Comparison of ENCODE assay signal across 1 cellular context in the genomic region with DNA sequence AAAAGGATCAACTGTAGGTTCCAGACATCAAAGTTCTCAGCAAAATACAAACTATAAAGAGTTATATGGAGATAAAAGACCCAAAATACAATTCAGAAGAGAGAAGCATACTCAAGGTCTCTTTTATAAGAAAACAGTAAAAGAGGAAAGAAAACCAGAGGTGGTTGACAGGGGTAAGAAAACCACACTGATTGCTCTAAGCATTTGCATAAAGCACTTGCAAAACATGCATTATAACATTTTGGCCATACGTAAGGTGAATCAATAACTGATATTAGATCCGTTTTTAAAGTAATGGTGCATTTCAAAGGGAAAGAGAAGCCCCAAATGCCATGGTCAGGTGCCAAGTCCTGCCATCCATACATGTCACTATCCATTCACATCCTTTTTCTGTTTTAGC.
TF ChIP-seq lines count a peak whose summit lies in the region.

No MANE protein-coding gene starts in this region.

TF ChIP-seq in HepG2, 621 proteins besides CTCF, POLR2A, EP300 and RAD21 (continued from another document):
- TF ChIP-seq, protein P1, sequence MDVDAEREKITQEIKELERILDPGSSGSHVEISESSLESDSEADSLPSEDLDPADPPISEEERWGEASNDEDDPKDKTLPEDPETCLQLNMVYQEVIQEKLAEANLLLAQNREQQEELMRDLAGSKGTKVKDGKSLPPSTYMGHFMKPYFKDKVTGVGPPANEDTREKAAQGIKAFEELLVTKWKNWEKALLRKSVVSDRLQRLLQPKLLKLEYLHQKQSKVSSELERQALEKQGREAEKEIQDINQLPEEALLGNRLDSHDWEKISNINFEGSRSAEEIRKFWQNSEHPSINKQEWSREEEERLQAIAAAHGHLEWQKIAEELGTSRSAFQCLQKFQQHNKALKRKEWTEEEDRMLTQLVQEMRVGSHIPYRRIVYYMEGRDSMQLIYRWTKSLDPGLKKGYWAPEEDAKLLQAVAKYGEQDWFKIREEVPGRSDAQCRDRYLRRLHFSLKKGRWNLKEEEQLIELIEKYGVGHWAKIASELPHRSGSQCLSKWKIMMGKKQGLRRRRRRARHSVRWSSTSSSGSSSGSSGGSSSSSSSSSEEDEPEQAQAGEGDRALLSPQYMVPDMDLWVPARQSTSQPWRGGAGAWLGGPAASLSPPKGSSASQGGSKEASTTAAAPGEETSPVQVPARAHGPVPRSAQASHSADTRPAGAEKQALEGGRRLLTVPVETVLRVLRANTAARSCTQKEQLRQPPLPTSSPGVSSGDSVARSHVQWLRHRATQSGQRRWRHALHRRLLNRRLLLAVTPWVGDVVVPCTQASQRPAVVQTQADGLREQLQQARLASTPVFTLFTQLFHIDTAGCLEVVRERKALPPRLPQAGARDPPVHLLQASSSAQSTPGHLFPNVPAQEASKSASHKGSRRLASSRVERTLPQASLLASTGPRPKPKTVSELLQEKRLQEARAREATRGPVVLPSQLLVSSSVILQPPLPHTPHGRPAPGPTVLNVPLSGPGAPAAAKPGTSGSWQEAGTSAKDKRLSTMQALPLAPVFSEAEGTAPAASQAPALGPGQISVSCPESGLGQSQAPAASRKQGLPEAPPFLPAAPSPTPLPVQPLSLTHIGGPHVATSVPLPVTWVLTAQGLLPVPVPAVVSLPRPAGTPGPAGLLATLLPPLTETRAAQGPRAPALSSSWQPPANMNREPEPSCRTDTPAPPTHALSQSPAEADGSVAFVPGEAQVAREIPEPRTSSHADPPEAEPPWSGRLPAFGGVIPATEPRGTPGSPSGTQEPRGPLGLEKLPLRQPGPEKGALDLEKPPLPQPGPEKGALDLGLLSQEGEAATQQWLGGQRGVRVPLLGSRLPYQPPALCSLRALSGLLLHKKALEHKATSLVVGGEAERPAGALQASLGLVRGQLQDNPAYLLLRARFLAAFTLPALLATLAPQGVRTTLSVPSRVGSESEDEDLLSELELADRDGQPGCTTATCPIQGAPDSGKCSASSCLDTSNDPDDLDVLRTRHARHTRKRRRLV (CRISPR knock-in tag; IDR thresholded peaks at IDR 0.05), result no peak
- no peak for TF ChIP-seq ZNF496 (CRISPR knock-in tag; IDR thresholded peaks at IDR 0.05; ENCODE audit: insufficient replicate concordance)
- no peak for TF ChIP-seq GLI4 (CRISPR knock-in tag; IDR thresholded peaks at IDR 0.05; ENCODE audit: borderline replicate concordance)
- TF ChIP-seq ZNF761 (CRISPR knock-in tag; conservative IDR thresholded peaks at IDR 0.05), result no peak
- TF ChIP-seq SMYD3 (CRISPR knock-in tag; IDR thresholded peaks at IDR 0.05), result no peak
- TF ChIP-seq KLF12 (CRISPR knock-in tag; IDR thresholded peaks at IDR 0.05; ENCODE audit: borderline replicate concordance), result no peak
- TF ChIP-seq MIER2 (CRISPR knock-in tag; IDR thresholded peaks at IDR 0.05), result no peak
- TF ChIP-seq ZNF510 (CRISPR knock-in tag; IDR thresholded peaks at IDR 0.05; ENCODE audit: low read depth), result no peak
- TF ChIP-seq, protein P2, sequence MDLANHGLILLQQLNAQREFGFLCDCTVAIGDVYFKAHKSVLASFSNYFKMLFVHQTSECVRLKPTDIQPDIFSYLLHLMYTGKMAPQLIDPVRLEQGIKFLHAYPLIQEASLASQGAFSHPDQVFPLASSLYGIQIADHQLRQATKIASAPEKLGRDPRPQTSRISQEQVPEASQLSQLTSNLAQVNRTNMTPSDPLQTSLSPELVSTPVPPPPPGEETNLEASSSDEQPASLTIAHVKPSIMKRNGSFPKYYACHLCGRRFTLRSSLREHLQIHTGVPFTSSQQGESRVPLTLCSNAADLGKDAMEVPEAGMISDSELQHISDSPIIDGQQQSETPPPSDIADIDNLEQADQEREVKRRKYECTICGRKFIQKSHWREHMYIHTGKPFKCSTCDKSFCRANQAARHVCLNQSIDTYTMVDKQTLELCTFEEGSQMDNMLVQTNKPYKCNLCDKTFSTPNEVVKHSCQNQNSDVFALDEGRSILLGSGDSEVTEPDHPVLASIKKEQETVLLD (CRISPR knock-in tag; IDR thresholded peaks at IDR 0.05; ENCODE audit: low read depth), result no peak
- TF ChIP-seq ZNF34 (CRISPR knock-in tag; IDR thresholded peaks at IDR 0.05; ENCODE audit: borderline replicate concordance), result no peak
- no peak for TF ChIP-seq NFIB (CRISPR knock-in tag; IDR thresholded peaks at IDR 0.05; ENCODE audit: borderline replicate concordance)
- TF ChIP-seq, protein P3, sequence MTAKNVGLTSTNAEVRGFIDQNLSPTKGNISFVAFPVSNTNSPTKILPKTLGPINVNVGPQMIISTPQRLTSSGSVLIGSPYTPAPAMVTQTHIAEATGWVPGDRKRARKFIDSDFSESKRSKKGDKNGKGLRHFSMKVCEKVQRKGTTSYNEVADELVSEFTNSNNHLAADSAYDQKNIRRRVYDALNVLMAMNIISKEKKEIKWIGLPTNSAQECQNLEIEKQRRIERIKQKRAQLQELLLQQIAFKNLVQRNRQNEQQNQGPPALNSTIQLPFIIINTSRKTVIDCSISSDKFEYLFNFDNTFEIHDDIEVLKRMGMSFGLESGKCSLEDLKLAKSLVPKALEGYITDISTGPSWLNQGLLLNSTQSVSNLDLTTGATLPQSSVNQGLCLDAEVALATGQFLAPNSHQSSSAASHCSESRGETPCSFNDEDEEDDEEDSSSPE (CRISPR knock-in tag; IDR thresholded peaks at IDR 0.05), result no peak
- TF ChIP-seq ONECUT2 (CRISPR knock-in tag; IDR thresholded peaks at IDR 0.05), result no peak
- no peak for TF ChIP-seq ZNF432 (CRISPR knock-in tag; IDR thresholded peaks at IDR 0.05; ENCODE audit: borderline replicate concordance)
- TF ChIP-seq MBNL3 (CRISPR knock-in tag; conservative IDR thresholded peaks at IDR 0.05), result no peak
- TF ChIP-seq ASH2L (IDR thresholded peaks at IDR 0.05; ENCODE audit: insufficient read length, low read depth, low read length), result no peak
- TF ChIP-seq SRY (CRISPR knock-in tag; IDR thresholded peaks at IDR 0.05), result no peak
- TF ChIP-seq MYNN (CRISPR knock-in tag; IDR thresholded peaks at IDR 0.05; ENCODE audit: low read depth), result no peak
- TF ChIP-seq HNRNPK (IDR thresholded peaks at IDR 0.05; ENCODE audit: low read depth, low read length, poor library complexity, severe bottlenecking), result no peak
